Comparison of ENCODE assay signal across 9 cellular contexts in the genomic region with DNA sequence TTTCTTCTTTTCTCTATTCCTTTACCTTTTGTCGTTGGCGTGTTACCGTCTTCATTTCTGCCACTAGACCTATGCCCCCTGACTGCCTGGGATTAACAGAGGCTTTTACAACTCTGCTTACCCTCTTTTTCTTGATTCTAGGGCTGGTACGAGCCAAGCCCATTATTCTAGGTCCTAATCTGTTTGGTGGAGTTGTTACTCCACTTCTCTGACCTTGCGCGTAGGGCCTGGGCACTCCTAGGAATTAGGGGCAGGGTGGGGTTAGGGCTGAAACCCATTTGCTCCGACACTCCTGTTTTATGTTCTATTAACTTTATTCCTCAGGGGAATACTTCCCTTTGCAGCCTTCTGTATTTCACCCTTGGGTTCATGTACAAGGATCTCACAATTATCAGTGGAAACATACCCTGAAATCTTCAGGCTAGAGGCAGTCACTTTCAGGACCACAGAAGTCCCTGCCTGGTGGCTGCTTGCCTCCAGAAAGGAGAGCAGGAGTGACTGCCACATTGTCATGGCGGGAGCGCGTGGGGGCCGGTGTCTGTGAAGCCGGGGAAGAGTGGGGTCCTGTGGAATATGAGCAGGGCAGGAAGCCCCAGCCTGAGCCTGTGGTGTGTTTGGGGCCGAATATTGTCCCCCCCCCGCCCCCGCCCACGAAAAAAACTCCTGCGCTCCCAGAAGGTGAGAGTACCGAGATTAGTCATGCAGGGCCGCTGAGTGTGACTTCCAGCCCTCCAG. TPM values are rescaled to one million over a fixed set of nuclear protein-coding genes. Genes with fewer than 3 reads are reported as not detected.
DNase-seq lines count a peak whose midpoint lies in the region; ATAC-seq, FAIRE-seq and TF ChIP-seq lines count a peak whose summit lies in the region.
"Had no signal": no experiment of that assay in that cellular context is flagged by ENCODE, and none has a peak within 500 bp of the region (broad histone marks: within the 10 kb centered on the region; RNA-seq: fewer than 3 reads in every experiment).

No MANE protein-coding gene starts in this region.

- no peaks in the 10 kb centered on the region for H3K36me3 ChIP-seq in WERI-Rb-1
- H3K36me3 ChIP-seq in right atrium auricular region = no peaks in the 10 kb centered on the region
- H3K36me3 ChIP-seq in small intestine (ENCODE audit: control insufficient read depth in 2 of 2, insufficient read depth in 2 of 2, low read length in 2 of 2) = no peaks in the 10 kb centered on the region

- peak overlapping the region; percentile 46 for H3K4me3 ChIP-seq in WERI-Rb-1 (ENCODE audit: low read depth, low read length)
- H3K4me3 ChIP-seq in right atrium auricular region = peak overlapping the region; percentile 43 to 63
- peak overlapping the region; percentile 44 to 74 for H3K4me3 ChIP-seq in small intestine (ENCODE audit: low read depth in 1 of 2, low read length in 2 of 2)

- H3K9me3 ChIP-seq in WERI-Rb-1 (ENCODE audit: severe bottlenecking) (no peaks in the 10 kb centered on the region), right atrium auricular region (no peaks in the 10 kb centered on the region), small intestine (ENCODE audit: control insufficient read depth, low read depth) (no peaks in the 10 kb centered on the region)

- TF ChIP-seq CTCF in WERI-Rb-1 (IDR thresholded peaks at IDR 0.05; ENCODE audit: low read depth, low read length) (no peak), right atrium auricular region (IDR thresholded peaks at IDR 0.05) (no peak), D721Med (IDR thresholded peaks at IDR 0.05; ENCODE audit: insufficient read depth, missing control alignments) (no peak)

- DNase-seq in DMS53 (lab: John Stamatoyannopoulos, UW) (peak; percentile 40), DMS53 treated with DMSO at 0.1 percent for 48 hours (lab: John Stamatoyannopoulos, UW; ENCODE audit: unreplicated experiment) (no peak), WERI-Rb-1 (no peak), right atrium auricular region (ENCODE audit: low spot score) (no peak), small intestine (peak; percentile 18), LoVo (ENCODE audit: low spot score) (no peak), D721Med (ENCODE audit: insufficient read length, low spot score) (no peak)

- WGBS in small intestine, 3 donors = 20 to 34% (median 33%) methylated on average over 19 of the region's 19 CpGs

- FAIRE-seq in small intestine (lab: Jason Lieb, UNC) (no peak), D721Med (lab: Jason Lieb, UNC) (no peak)

- ATAC-seq in GM19467 (IDR thresholded peaks at IDR 0.05; ENCODE audit: unreplicated experiment) = no peak

- H3K27ac ChIP-seq in WERI-Rb-1 = no peak overlapping the region
- peak overlapping the region; percentile 13 to 72 for H3K27ac ChIP-seq in right atrium auricular region
- H3K27ac ChIP-seq in small intestine (ENCODE audit: low read depth in 1 of 2, low read length in 1 of 2) = peak overlapping the region; percentile 57 to 87
- H3K27ac ChIP-seq: 22Rv1 had no signal

- peaks cover 24% of the 10 kb centered on the region for H3K27me3 ChIP-seq in WERI-Rb-1 (ENCODE audit: insufficient read depth, low read depth, severe bottlenecking)
- no peaks in the 10 kb centered on the region for H3K27me3 ChIP-seq in right atrium auricular region
- H3K27me3 ChIP-seq in small intestine (ENCODE audit: control insufficient read depth in 2 of 2, insufficient read depth in 2 of 2, low read length in 2 of 2) = no peaks in the 10 kb centered on the region

- peaks cover 0 to 17% of the 10 kb centered on the region in 2 donors for H3K4me1 ChIP-seq in right atrium auricular region
- H3K4me1 ChIP-seq in small intestine (ENCODE audit: control insufficient read depth in 2 of 2, insufficient read depth in 1 of 2, low read depth in 1 of 2, low read length in 1 of 2) = peaks cover 0 to 4% of the 10 kb centered on the region in 2 donors

RNA-seq across cellular contexts. Expression of a gene that starts 0.7 kb away (rescaled TPM):
- total RNA-seq in right atrium auricular region = 1 to 10 TPM; 2.0 to 4.2 TPM
- polyA plus RNA-seq in small intestine = 10 to 100 TPM in 1 of 3 donors, 1 to 10 TPM in 2; 1.1 to 12.2 (median 9.1) TPM

RNA-seq across cellular contexts. Expression of a gene that starts 49.1 kb away (rescaled TPM):
- 10 to 100 TPM in 1 of 2 donors, 1 to 10 TPM in 1; 8.3 to 15.3 TPM for total RNA-seq in right atrium auricular region
- polyA plus RNA-seq in small intestine = 10 to 100 TPM in 2 of 3 donors, 1 to 10 TPM in 1; 9.6 to 28.6 (median 10.5) TPM

Comparison
In these comparisons a context has a peak if more than half of its experiments do, and no peak if none do; other contexts are left out.
1. DNase-seq: peak in DMS53 (single experiment) and small intestine (single experiment); none in DMS53 treated with DMSO at 0.1 percent for 48 hours (single experiment), WERI-Rb-1 (single experiment), right atrium auricular region (single experiment), LoVo (single experiment) and D721Med (single experiment).
2. Peak in every context shown above with its lines, with median percentiles within 50 percentile points of each other: H3K4me3 ChIP-seq.